ENCODE assay signal across 18 cellular contexts in genomic region chr4:71230258-71230594, GRCh38.
DNase-seq lines count a peak whose midpoint lies in the region; ATAC-seq, FAIRE-seq and TF ChIP-seq lines count a peak whose summit lies in the region.
"Had no signal": no experiment of that assay in that cellular context is flagged by ENCODE, and none has a peak within 500 bp of the region (broad histone marks: within the 10 kb centered on the region; RNA-seq: fewer than 3 reads in every experiment).

No MANE protein-coding gene starts in this region.

- intact Hi-C loops in mucosa of descending colon (cut with DNase I, micrococcal nuclease) = no loop called here
- intact Hi-C loops in transverse colon (cut with DNase I; ENCODE audit: low total_unique reads) = no loop called here

- H3K9ac ChIP-seq in astrocyte (ENCODE audit: low read length) = no peak overlapping the region

- H3K9me3 Mint-ChIP-seq in astrocyte (ENCODE audit: unreplicated experiment) = no peaks in the 10 kb centered on the region
- H3K9me3 Mint-ChIP-seq: effector memory CD8-positive, alpha-beta T cell; immature natural killer cell; naive B cell; stimulated activated effector memory CD8-positive, alpha-beta T cell treated with anti-CD3 and anti-CD28 coated beads, Interleukin-12 subunit alpha, Interleukin-12 subunit beta, amount 100 ng/mL, for 72 hours had no signal

- no peak overlapping the region for H3K4me3 ChIP-seq in astrocyte (ENCODE audit: insufficient read depth, low read depth, low read length)
- no peak overlapping the region for H3K4me3 ChIP-seq in mucosa of descending colon
- no peak overlapping the region for H3K4me3 ChIP-seq in transverse colon
- H3K4me3 ChIP-seq: SJCRH30 had no signal

- peaks cover 5% of the 10 kb centered on the region for H4K20me1 ChIP-seq in astrocyte (ENCODE audit: insufficient read depth, low read length)

- WGBS in transverse colon (ENCODE audit: low coverage in 1 of 2), 2 donors = 0 to 29% methylated on average over 2 to 3 of the region's 3 CpGs

- H2AFZ ChIP-seq in astrocyte (ENCODE audit: low read depth, low read length) = no peak overlapping the region

- no peak overlapping the region for H3K4me3 Mint-ChIP-seq in astrocyte (ENCODE audit: unreplicated experiment)
- H3K4me3 Mint-ChIP-seq: effector memory CD8-positive, alpha-beta T cell; naive B cell; stimulated activated effector memory CD8-positive, alpha-beta T cell treated with anti-CD3 and anti-CD28 coated beads, Interleukin-12 subunit alpha, Interleukin-12 subunit beta, amount 100 ng/mL, for 72 hours had no signal

- in situ Hi-C loops in transverse colon (cut with MboI; ENCODE audit: low pct_ligation_motif_present in 1 of 4, low pct_unique_long_range_greater_than_20kb in 1 of 4, low sequenced_read_pairs in 3 of 4) = loop anchor here in 3 of 4 donors (25.0 kb wide), 1 partner anchor 482 kb away; no protein-coding TSS in a partner anchor

- peaks cover 17% of the 10 kb centered on the region for H3K4me1 ChIP-seq in astrocyte (ENCODE audit: insufficient read depth, low read length)
- peaks cover 39% of the 10 kb centered on the region for H3K4me1 ChIP-seq in mucosa of descending colon (ENCODE audit: low read depth)
- H3K4me1 ChIP-seq in transverse colon = peaks cover 7 to 43% (median 25%) of the 10 kb centered on the region in 4 donors
- H3K4me1 ChIP-seq: foreskin keratinocyte, SJCRH30 had no signal

- TF ChIP-seq CTCF in astrocyte (IDR thresholded peaks at IDR 0.05; ENCODE audit: insufficient read depth, low read depth, low read length) = no peak
- no peak for TF ChIP-seq CTCF in mucosa of descending colon (IDR thresholded peaks at IDR 0.05)
- TF ChIP-seq CTCF in transverse colon (IDR thresholded peaks at IDR 0.05) = no peak

- H3K9me3 ChIP-seq in astrocyte (ENCODE audit: insufficient read depth, low read depth, low read length) (no peaks in the 10 kb centered on the region), mucosa of descending colon (no peaks in the 10 kb centered on the region), transverse colon (no peaks in the 10 kb centered on the region)
- H3K9me3 ChIP-seq: SJCRH30 had no signal

- H3K36me3 ChIP-seq in astrocyte (ENCODE audit: insufficient read depth, low read length) (no peaks in the 10 kb centered on the region), mucosa of descending colon (ENCODE audit: low read depth) (no peaks in the 10 kb centered on the region), transverse colon (no peaks in the 10 kb centered on the region)
- H3K36me3 ChIP-seq: brain microvascular endothelial cell, SJCRH30 had no signal

- H3K27me3 ChIP-seq in astrocyte (ENCODE audit: insufficient read depth, low read length) (no peaks in the 10 kb centered on the region), transverse colon (no peaks in the 10 kb centered on the region)
- H3K27me3 ChIP-seq: brain microvascular endothelial cell had no signal

- DNase-seq in NCI-H82 (lab: John Stamatoyannopoulos, UW) (peak; percentile 24), NCI-H82 treated with DMSO at 0.1 percent for 48 hours (lab: John Stamatoyannopoulos, UW; ENCODE audit: unreplicated experiment) (no peak), astrocyte (ENCODE audit: low read depth) (no peak), mucosa of descending colon (peak in 1 of 3 donors; percentile 51), transverse colon (peak; percentile 38), retina (no peak)
- DNase-seq: effector memory CD8-positive, alpha-beta T cell; immature natural killer cell; naive B cell; NCI-H1436 treated with DMSO at 0.1 percent for 48 hours; NCI-H526 treated with DMSO at 0.1 percent for 48 hours; stimulated activated CD4-positive, alpha-beta T cell treated with anti-CD3 and anti-CD28 coated beads, Interleukin-4, amount 100 ng/mL, for 4 hours had no signal

- ATAC-seq in mucosa of descending colon (peak; percentile 70), HG02610 (IDR thresholded peaks at IDR 0.05; ENCODE audit: unreplicated experiment) (no peak), GM21447 (IDR thresholded peaks at IDR 0.05; ENCODE audit: unreplicated experiment) (no peak)
- ATAC-seq: effector memory CD8-positive, alpha-beta T cell; stimulated activated effector memory CD8-positive, alpha-beta T cell treated with anti-CD3 and anti-CD28 coated beads, Interleukin-12 subunit alpha, Interleukin-12 subunit beta, amount 100 ng/mL, for 72 hours had no signal

- no peaks in the 10 kb centered on the region for H3K79me2 ChIP-seq in astrocyte (ENCODE audit: insufficient read depth, low read length)

- TF ChIP-seq POLR2A in transverse colon (IDR thresholded peaks at IDR 0.05) = no peak

- no peaks in the 10 kb centered on the region for H3K36me3 Mint-ChIP-seq in astrocyte (ENCODE audit: low read depth, unreplicated experiment)
- H3K36me3 Mint-ChIP-seq: immature natural killer cell; naive B cell; stimulated activated effector memory CD8-positive, alpha-beta T cell treated with anti-CD3 and anti-CD28 coated beads, Interleukin-12 subunit alpha, Interleukin-12 subunit beta, amount 100 ng/mL, for 72 hours had no signal

- peak overlapping the region; percentile 59 for H3K4me2 ChIP-seq in astrocyte (ENCODE audit: low read length)

- TF ChIP-seq EP300 in transverse colon (IDR thresholded peaks at IDR 0.05; ENCODE audit: low read depth) = no peak

- H3K27me3 Mint-ChIP-seq in astrocyte (ENCODE audit: low read depth, unreplicated experiment) = peaks cover 15% of the 10 kb centered on the region
- H3K27me3 Mint-ChIP-seq: effector memory CD8-positive, alpha-beta T cell had no signal

- no peak overlapping the region for H3K27ac Mint-ChIP-seq in astrocyte (ENCODE audit: unreplicated experiment)
- H3K27ac Mint-ChIP-seq: effector memory CD8-positive, alpha-beta T cell; immature natural killer cell; naive B cell; stimulated activated effector memory CD8-positive, alpha-beta T cell treated with anti-CD3 and anti-CD28 coated beads, Interleukin-12 subunit alpha, Interleukin-12 subunit beta, amount 100 ng/mL, for 72 hours had no signal

- peaks cover 2% of the 10 kb centered on the region for H3K4me1 Mint-ChIP-seq in astrocyte (ENCODE audit: low read depth, unreplicated experiment)
- H3K4me1 Mint-ChIP-seq: stimulated activated effector memory CD8-positive, alpha-beta T cell treated with anti-CD3 and anti-CD28 coated beads, Interleukin-12 subunit alpha, Interleukin-12 subunit beta, amount 100 ng/mL, for 72 hours had no signal

- FAIRE-seq in astrocyte (lab: Jason Lieb, UNC) = no peak

- H3K27ac ChIP-seq in astrocyte (ENCODE audit: low read depth, low read length) (no peak overlapping the region), transverse colon (peak overlapping the region; percentile 48 to 56 (median 52))
- H3K27ac ChIP-seq: brain microvascular endothelial cell, foreskin keratinocyte, SJCRH30 had no signal

Comparison
In these comparisons a context has a peak if more than half of its experiments do, and no peak if none do; other contexts are left out.
1. DNase-seq: peak in NCI-H82 (single experiment) and transverse colon (single experiment); none in NCI-H82 treated with DMSO at 0.1 percent for 48 hours (single experiment), astrocyte (single experiment) and retina (single experiment).